In the genomic region with DNA sequence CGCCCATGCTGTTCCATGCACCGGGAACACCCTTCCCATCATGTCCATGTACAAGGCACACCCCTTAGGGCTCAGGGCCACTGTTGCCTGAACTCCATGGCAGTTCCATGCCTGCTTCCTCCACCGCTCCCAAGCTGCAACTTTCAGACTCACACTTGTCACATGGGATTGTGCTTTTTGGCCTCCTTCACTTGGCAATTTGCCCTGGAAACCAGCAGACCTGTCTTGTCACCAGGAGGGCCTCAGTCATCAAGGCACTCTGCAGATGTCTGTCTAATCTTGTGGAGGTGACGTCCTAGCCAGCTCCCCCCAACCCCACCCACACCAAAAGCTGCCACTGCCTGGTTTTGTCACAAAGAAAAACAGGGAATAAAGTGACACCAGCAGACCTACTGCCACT, we compare ENCODE assay signal across 20 cellular contexts. TPM values are rescaled to one million over a fixed set of nuclear protein-coding genes. Genes with fewer than 3 reads are reported as not detected.
A peak's percentile ranks its signal among the peaks of the same experiment; 100 is the strongest.
DNase-seq lines count a peak whose midpoint lies in the region; ATAC-seq and TF ChIP-seq lines count a peak whose summit lies in the region.
"Had no signal": no experiment of that assay in that cellular context is flagged by ENCODE, and none has a peak within 500 bp of the region (broad histone marks: within the 10 kb centered on the region; RNA-seq: fewer than 3 reads in every experiment).

No MANE protein-coding gene starts in this region.

- H3K18ac ChIP-seq in mesenchymal stem cell (ENCODE audit: low read depth in 1 of 2, low read length in 2 of 2), result no peak overlapping the region

- H3K36me3 ChIP-seq in mesenchymal stem cell (ENCODE audit: control insufficient read depth in 1 of 2, insufficient read depth in 2 of 2, low read depth in 1 of 2, low read length in 2 of 2), result no peaks in the 10 kb centered on the region
- H3K36me3 ChIP-seq: SJSA1 had no signal

- no peaks in the 10 kb centered on the region for H3K27me3 Mint-ChIP-seq in CD4-positive, alpha-beta T cell
- no peaks in the 10 kb centered on the region for H3K27me3 Mint-ChIP-seq in effector memory CD8-positive, alpha-beta T cell
- H3K27me3 Mint-ChIP-seq in naive thymus-derived CD8-positive, alpha-beta T cell, result no peaks in the 10 kb centered on the region
- H3K27me3 Mint-ChIP-seq: B cell; CD4-positive, CD25-positive, alpha-beta regulatory T cell had no signal

- H3K14ac ChIP-seq in mesenchymal stem cell (ENCODE audit: low read length in 2 of 2), result no peak overlapping the region

- no peaks in the 10 kb centered on the region for H3K79me1 ChIP-seq in mesenchymal stem cell (replicated peaks; ENCODE audit: low read length, poor library complexity, severe bottlenecking)

- H2BK120ac ChIP-seq in mesenchymal stem cell (ENCODE audit: low read depth, low read length), result no peak overlapping the region

- POLR2A ChIA-PET in CD4-positive, alpha-beta T cell (lab: Charles Lee), result no interaction called here
- POLR2A ChIA-PET in naive thymus-derived CD8-positive, alpha-beta T cell (lab: Charles Lee), result no interaction called here

- H2AK5ac ChIP-seq in mesenchymal stem cell (ENCODE audit: low read length, severe bottlenecking), result no peak overlapping the region

- peaks cover 49% of the 10 kb centered on the region for H3K4me1 Mint-ChIP-seq in CD4-positive, alpha-beta T cell (ENCODE audit: low read depth)
- H3K4me1 Mint-ChIP-seq in effector memory CD8-positive, alpha-beta T cell (ENCODE audit: low read depth in 2 of 2), result peaks cover 34 to 40% of the 10 kb centered on the region in 2 donors
- peaks cover 22 to 60% (median 25%) of the 10 kb centered on the region in 4 donors for H3K4me1 Mint-ChIP-seq in naive thymus-derived CD8-positive, alpha-beta T cell

- no peaks in the 10 kb centered on the region for H3K27me3 ChIP-seq in CD4-positive, alpha-beta T cell (ENCODE audit: control insufficient read depth, insufficient read depth, low read length)
- H3K27me3 ChIP-seq in mesenchymal stem cell (ENCODE audit: control insufficient read depth in 1 of 2, insufficient read depth in 1 of 2, low read length in 2 of 2), result no peaks in the 10 kb centered on the region
- H3K27me3 ChIP-seq: SJSA1 had no signal

- H3K23ac ChIP-seq in mesenchymal stem cell (ENCODE audit: low read length in 2 of 2), result no peak overlapping the region

- H2BK5ac ChIP-seq in mesenchymal stem cell (ENCODE audit: low read depth, low read length, poor library complexity, severe bottlenecking), result no peak overlapping the region

- peaks cover 3% of the 10 kb centered on the region for H3K9me3 Mint-ChIP-seq in CD4-positive, alpha-beta T cell
- peaks cover 0 to 3% of the 10 kb centered on the region in 2 donors for H3K9me3 Mint-ChIP-seq in effector memory CD8-positive, alpha-beta T cell
- H3K9me3 Mint-ChIP-seq in naive thymus-derived CD8-positive, alpha-beta T cell, result peaks cover 0 to 21% (median 5%) of the 10 kb centered on the region in 9 donors

- no peak overlapping the region for H3K4ac ChIP-seq in mesenchymal stem cell (ENCODE audit: low read depth in 1 of 2, low read length in 2 of 2)

- peaks cover 13% of the 10 kb centered on the region for H3K9me3 ChIP-seq in CD4-positive, alpha-beta T cell (ENCODE audit: control insufficient read depth, low read length)
- peaks cover 7% of the 10 kb centered on the region for H3K9me3 ChIP-seq in mesenchymal stem cell (ENCODE audit: control insufficient read depth, low read length)

- TF ChIP-seq CTCF in CD4-positive, alpha-beta T cell (IDR thresholded peaks at IDR 0.05), result no peak

- H4K8ac ChIP-seq in mesenchymal stem cell (ENCODE audit: low read length), result no peak overlapping the region

- H3K9ac ChIP-seq in mesenchymal stem cell (ENCODE audit: low read length), result no peak overlapping the region
- H3K9ac ChIP-seq: GM23248 had no signal

- 85% methylated on average over 4 of the region's 4 CpGs for whole genome bisulfite sequencing in mesenchymal stem cell

- no peak overlapping the region for H2BK12ac ChIP-seq in mesenchymal stem cell (ENCODE audit: low read length in 2 of 2)

- peaks cover 90% of the 10 kb centered on the region for H3K36me3 Mint-ChIP-seq in CD4-positive, alpha-beta T cell (ENCODE audit: low read depth)
- peaks cover 32% of the 10 kb centered on the region for H3K36me3 Mint-ChIP-seq in effector memory CD8-positive, alpha-beta T cell (ENCODE audit: insufficient read depth)
- peaks cover 22 to 72% (median 56%) of the 10 kb centered on the region in 3 donors for H3K36me3 Mint-ChIP-seq in naive thymus-derived CD8-positive, alpha-beta T cell

- no peaks in the 10 kb centered on the region for H3K4me1 ChIP-seq in mesenchymal stem cell (ENCODE audit: control insufficient read depth, insufficient read depth, low read depth, low read length)

- H4K91ac ChIP-seq in mesenchymal stem cell (ENCODE audit: low read length), result no peak overlapping the region

- no peak overlapping the region for H3K4me2 ChIP-seq in mesenchymal stem cell (ENCODE audit: low read length, poor library complexity, severe bottlenecking)

- no peak overlapping the region for H3K4me3 Mint-ChIP-seq in CD4-positive, alpha-beta T cell
- no peak overlapping the region for H3K4me3 Mint-ChIP-seq in effector memory CD8-positive, alpha-beta T cell
- H3K4me3 Mint-ChIP-seq in naive thymus-derived CD8-positive, alpha-beta T cell, result no peak overlapping the region
- H3K4me3 Mint-ChIP-seq: B cell; CD4-positive, CD25-positive, alpha-beta regulatory T cell had no signal

- CTCF ChIA-PET in CD4-positive, alpha-beta T cell (lab: Charles Lee), result no interaction called here

- peak overlapping the region; percentile 30 for H3K27ac Mint-ChIP-seq in CD4-positive, alpha-beta T cell
- H3K27ac Mint-ChIP-seq in effector memory CD8-positive, alpha-beta T cell, result peak overlapping the region; percentile 41 to 81
- peak overlapping the region in 8 of 10 donors; percentile 27 to 81 (median 49) for H3K27ac Mint-ChIP-seq in naive thymus-derived CD8-positive, alpha-beta T cell

- no peak overlapping the region for H3K27ac ChIP-seq in CD4-positive, alpha-beta T cell (ENCODE audit: low read depth, low read length)
- H3K27ac ChIP-seq in mesenchymal stem cell (ENCODE audit: low read length, poor library complexity, severe bottlenecking), result no peak overlapping the region
- H3K27ac ChIP-seq: GM23248, SJSA1 had no signal

- H2BK15ac ChIP-seq in mesenchymal stem cell (ENCODE audit: low read depth, poor library complexity, severe bottlenecking), result no peak overlapping the region

- no peak overlapping the region for H2AFZ ChIP-seq in mesenchymal stem cell (ENCODE audit: low read depth, low read length)
- H2AFZ ChIP-seq: GM23248 had no signal

- H3K4me3 ChIP-seq in mesenchymal stem cell (ENCODE audit: insufficient read depth in 1 of 2, low read depth in 1 of 2, low read length in 2 of 2), result no peak overlapping the region
- H3K4me3 ChIP-seq: GM12878, GM23248, SJSA1 had no signal

- intact Hi-C loops in CD4-positive, alpha-beta T cell (cut with DNase I, micrococcal nuclease), result no loop called here

- no peak for ATAC-seq in CD4-positive, alpha-beta T cell (ENCODE audit: poor library complexity)
- ATAC-seq in effector memory CD8-positive, alpha-beta T cell (replicated peaks), result no peak
- ATAC-seq in naive thymus-derived CD8-positive, alpha-beta T cell, result no peak
- ATAC-seq: GM12878, PC-3 had no signal

- DNase-seq in CD4-positive, alpha-beta T cell, result no peak
- DNase-seq in NCI-H2171 (lab: John Stamatoyannopoulos, UW) (peak; percentile 23), activated gamma-delta T cell treated with Interleukin-2 at 50 U/mL for 16 hours (no peak), NCI-H2227 (lab: John Stamatoyannopoulos, UW; ENCODE audit: unreplicated experiment) (no peak), mesenchymal stem cell (no peak), nucleus accumbens (lab: John Stamatoyannopoulos, UW) (no peak)
- DNase-seq in effector memory CD8-positive, alpha-beta T cell, result no peak
- DNase-seq in naive thymus-derived CD8-positive, alpha-beta T cell, result no peak
- DNase-seq: CD4-positive, CD25-positive, alpha-beta regulatory T cell; DND-41; GM23248; HCEC 1CT; MV-4-11; NCI-H1417 treated with DMSO at 0.1 percent for 48 hours; NCI-H1930; NCI-H526 treated with DMSO at 0.1 percent for 48 hours; PC-3 had no signal

RNA-seq across cellular contexts. Expression of a gene that starts 47.5 kb away (rescaled TPM):
- total RNA-seq in CD4-positive, alpha-beta T cell, result 100 to 1,000 TPM; 118 to 122 TPM
- 100 to 1,000 TPM; 104 to 109 TPM for total RNA-seq in naive thymus-derived CD8-positive, alpha-beta T cell
- polyA plus RNA-seq in naive thymus-derived CD8-positive, alpha-beta T cell, result 10 to 100 TPM; 10.8 to 40.2 (median 18.9) TPM
- polyA plus RNA-seq in mesenchymal stem cell (2013, experiment 1 of 2), result 1.2 TPM
- 1.1 TPM for polyA plus RNA-seq in mesenchymal stem cell (2013, experiment 2 of 2)
- total RNA-seq: GM23248, PC-3 had no signal
- polyA plus RNA-seq: GM23248 had no signal
